In genomic region chr1:229762891-229763290, GRCh38 we compare ENCODE assay signal across 28 cellular contexts.
"Had no signal": no experiment of that assay in that cellular context is flagged by ENCODE, and none has a peak within 500 bp of the region (broad histone marks: within the 10 kb centered on the region; RNA-seq: fewer than 3 reads in every experiment).

No MANE protein-coding gene starts in this region.

- H3K4me2 ChIP-seq: neural progenitor cell had no signal

- H3K27ac ChIP-seq: neural progenitor cell, ovary, parathyroid adenoma, psoas muscle, right lobe of liver, sigmoid colon, stomach, thoracic aorta, thyroid gland, tibial nerve, upper lobe of right lung, uterus had no signal

- H3K9me3 Mint-ChIP-seq: natural killer cell; neural progenitor cell; stimulated activated effector memory CD8-positive, alpha-beta T cell treated with anti-CD3 and anti-CD28 coated beads, Interleukin-12 subunit alpha, Interleukin-12 subunit beta, amount 100 ng/mL, for 72 hours; stimulated activated naive B cell treated with anti-CD40 and anti-IgM and Interleukin-4, amounts not matched to agents 10 μg/mL and 1 μg/mL and 100 μg/mL, for 72 hours; stimulated activated naive CD8-positive, alpha-beta T cell treated with anti-CD3 and anti-CD28 coated beads, Interleukin-15, Interleukin-2, amounts not matched to agents 100 ng/mL and 50 ng/mL, for 24 hours; type B pancreatic cell had no signal

- H3K79me2 ChIP-seq: parathyroid adenoma had no signal

- H3K27me3 Mint-ChIP-seq: stimulated activated naive B cell treated with anti-CD40 and anti-IgM and Interleukin-4, amounts not matched to agents 10 μg/mL and 1 μg/mL and 100 μg/mL, for 72 hours had no signal

- ATAC-seq: natural killer cell; psoas muscle; right cardiac atrium; right lobe of liver; stimulated activated effector memory CD8-positive, alpha-beta T cell treated with anti-CD3 and anti-CD28 coated beads, Interleukin-12 subunit alpha, Interleukin-12 subunit beta, amount 100 ng/mL, for 72 hours; stimulated activated naive B cell treated with anti-CD40 and anti-IgM and Interleukin-4, amounts not matched to agents 10 μg/mL and 1 μg/mL and 100 μg/mL, for 72 hours; upper lobe of right lung had no signal

- H2AFZ ChIP-seq: neural progenitor cell, parathyroid adenoma had no signal

- FAIRE-seq: small intestine had no signal

- H3K36me3 ChIP-seq: neural progenitor cell, ovary, right lobe of liver, sigmoid colon, stomach, thoracic aorta, thyroid gland, tibial nerve, upper lobe of right lung, uterus had no signal

- H3K27ac Mint-ChIP-seq: natural killer cell; nephron; neural progenitor cell; progenitor cell of endocrine pancreas; stimulated activated effector memory CD8-positive, alpha-beta T cell treated with anti-CD3 and anti-CD28 coated beads, Interleukin-12 subunit alpha, Interleukin-12 subunit beta, amount 100 ng/mL, for 72 hours; stimulated activated naive B cell treated with anti-CD40 and anti-IgM and Interleukin-4, amounts not matched to agents 10 μg/mL and 1 μg/mL and 100 μg/mL, for 72 hours; stimulated activated naive CD8-positive, alpha-beta T cell treated with anti-CD3 and anti-CD28 coated beads, Interleukin-15, Interleukin-2, amounts not matched to agents 100 ng/mL and 50 ng/mL, for 24 hours; type B pancreatic cell had no signal

- H3K4me3 ChIP-seq: neural progenitor cell, ovary, psoas muscle, right lobe of liver, sigmoid colon, stomach, thoracic aorta, thyroid gland, tibial nerve, upper lobe of right lung, uterus had no signal

- H3K4me1 Mint-ChIP-seq: natural killer cell; nephron; neural progenitor cell; stimulated activated naive B cell treated with anti-CD40 and anti-IgM and Interleukin-4, amounts not matched to agents 10 μg/mL and 1 μg/mL and 100 μg/mL, for 72 hours had no signal

- H3K36me3 Mint-ChIP-seq: natural killer cell; neural progenitor cell; stimulated activated effector memory CD8-positive, alpha-beta T cell treated with anti-CD3 and anti-CD28 coated beads, Interleukin-12 subunit alpha, Interleukin-12 subunit beta, amount 100 ng/mL, for 72 hours; stimulated activated naive B cell treated with anti-CD40 and anti-IgM and Interleukin-4, amounts not matched to agents 10 μg/mL and 1 μg/mL and 100 μg/mL, for 72 hours; type B pancreatic cell had no signal

- H3K4me1 ChIP-seq: neural progenitor cell, parathyroid adenoma, psoas muscle, right lobe of liver, sigmoid colon, stomach, thyroid gland, tibial nerve, upper lobe of right lung, uterus had no signal

- H3K4me3 Mint-ChIP-seq: natural killer cell; nephron; neural progenitor cell; stimulated activated effector memory CD8-positive, alpha-beta T cell treated with anti-CD3 and anti-CD28 coated beads, Interleukin-12 subunit alpha, Interleukin-12 subunit beta, amount 100 ng/mL, for 72 hours; stimulated activated naive B cell treated with anti-CD40 and anti-IgM and Interleukin-4, amounts not matched to agents 10 μg/mL and 1 μg/mL and 100 μg/mL, for 72 hours; stimulated activated naive CD8-positive, alpha-beta T cell treated with anti-CD3 and anti-CD28 coated beads, Interleukin-15, Interleukin-2, amounts not matched to agents 100 ng/mL and 50 ng/mL, for 24 hours; type B pancreatic cell had no signal

- H3K9me3 ChIP-seq: ovary, psoas muscle, right lobe of liver, sigmoid colon, stomach, thoracic aorta, thyroid gland, upper lobe of right lung, uterus had no signal

- DNase-seq: natural killer cell; occipital lobe; ovary; posterior cingulate gyrus; psoas muscle; right cardiac atrium; right lobe of liver; sigmoid colon; small intestine; stimulated activated CD4-positive, alpha-beta T cell treated with anti-CD3 and anti-CD28 coated beads, Interleukin-15, amount 100 ng/mL, for 24 hours; stimulated activated CD4-positive, alpha-beta T cell treated with anti-CD3 and anti-CD28 coated beads, Interleukin-2, amount 100 ng/mL, for 24 hours; stimulated activated CD4-positive, alpha-beta T cell treated with anti-CD3 and anti-CD28 coated beads, Interleukin-2, amount 100 ng/mL, for 48 hours; stimulated activated CD4-positive, alpha-beta T cell treated with anti-CD3 and anti-CD28 coated beads, Interleukin-4, amount 100 ng/mL, for 24 hours; stimulated activated naive B cell treated with anti-CD40 and anti-IgM and Interleukin-4, amounts not matched to agents 10 μg/mL and 1 μg/mL and 100 μg/mL, for 72 hours; stimulated activated naive CD4-positive, alpha-beta T cell treated with Interleukin-2 at 50 U/mL for 16 hours; stomach; thyroid gland; upper lobe of right lung; uterus had no signal

- H3K9ac ChIP-seq: neural progenitor cell, parathyroid adenoma had no signal

- H3K27me3 ChIP-seq: neural progenitor cell, ovary, right lobe of liver, sigmoid colon, stomach, thyroid gland, tibial nerve, upper lobe of right lung, uterus had no signal
